Comparison of ENCODE assay signal across 16 cellular contexts in the genomic region with DNA sequence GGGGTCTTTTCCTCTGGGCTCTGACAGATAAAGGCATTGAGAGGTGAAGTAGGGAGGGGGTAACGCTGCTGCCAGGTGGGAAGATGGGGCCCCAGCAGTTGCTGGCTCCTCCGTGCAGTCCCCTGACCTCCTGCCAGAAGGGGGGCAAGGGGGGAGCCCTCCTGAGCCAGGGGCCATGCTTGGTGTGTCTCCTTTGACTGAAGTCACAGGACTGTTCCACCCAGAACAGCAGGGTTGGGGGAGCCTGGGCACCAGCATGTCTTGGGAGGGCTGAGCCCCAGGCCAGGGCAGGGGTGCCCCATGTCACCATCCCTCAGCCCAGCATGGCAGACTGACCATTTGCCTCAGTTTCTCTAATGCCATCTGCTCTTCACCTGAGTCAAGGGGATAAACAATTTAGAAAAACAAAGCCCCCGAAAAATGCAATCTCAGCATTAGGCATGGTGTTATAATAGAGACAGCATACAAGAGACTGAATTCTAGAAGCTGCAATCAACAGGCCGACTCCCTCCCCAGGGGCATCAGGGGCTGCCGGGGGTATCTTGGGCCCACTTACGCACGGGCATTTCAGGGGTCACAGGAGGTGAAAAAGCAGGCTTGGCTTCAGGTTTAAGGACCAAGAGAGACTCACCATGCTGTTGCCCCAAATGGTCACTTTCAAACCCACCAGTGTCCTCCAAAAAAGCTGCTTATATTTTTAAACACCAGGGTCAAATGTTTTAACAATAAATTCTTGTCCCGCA.
"Had no signal": no experiment of that assay in that cellular context is flagged by ENCODE, and none has a peak within 500 bp of the region (broad histone marks: within the 10 kb centered on the region; RNA-seq: fewer than 3 reads in every experiment).

No MANE protein-coding gene starts in this region.

- H3K4me1 Mint-ChIP-seq: activated naive CD4-positive, alpha-beta T cell treated with anti-CD3 and anti-CD28 coated beads, Interleukin-2, amount 10 ng/mL, durations not matched to agents 7 days and 5 days had no signal

- H3K9me3 ChIP-seq: adrenal gland, left ventricle myocardium inferior, tibial artery had no signal

- H3K9me3 Mint-ChIP-seq: activated naive CD4-positive, alpha-beta T cell treated with anti-CD3 and anti-CD28 coated beads, Interleukin-2, amount 10 ng/mL, durations not matched to agents 7 days and 5 days; activated T-cell treated with anti-CD3 and anti-CD28 coated beads, Interleukin-2, amount 50 U/mL, for 24 hours; memory B cell; naive thymus-derived CD8-positive, alpha-beta T cell had no signal

- DNase-seq: activated CD4-positive, alpha-beta T cell treated with anti-CD3 and anti-CD28 coated beads, Interleukin-2, amount 50 U/mL, for 1 hour; activated naive CD4-positive, alpha-beta T cell treated with anti-CD3 and anti-CD28 coated beads, Interleukin-2, amount 10 ng/mL, durations not matched to agents 7 days and 5 days; activated T-cell treated with anti-CD3 and anti-CD28 coated beads, Interleukin-2, amount 50 U/mL, for 24 hours; adrenal gland; foreskin fibroblast; hippocampal formation; kidney; left ventricle myocardium inferior; naive thymus-derived CD8-positive, alpha-beta T cell; stimulated activated CD4-positive, alpha-beta T cell treated with anti-CD3 and anti-CD28 coated beads, Interleukin-2, amount 100 ng/mL, for 24 hours; T-helper 9 cell; tibial artery had no signal

- H3K36me3 Mint-ChIP-seq: activated naive CD4-positive, alpha-beta T cell treated with anti-CD3 and anti-CD28 coated beads, Interleukin-2, amount 10 ng/mL, durations not matched to agents 7 days and 5 days; memory B cell; naive thymus-derived CD8-positive, alpha-beta T cell had no signal

- H3K36me3 ChIP-seq: adrenal gland, cardiac muscle cell, left ventricle myocardium inferior, tibial artery had no signal

- H3K27ac Mint-ChIP-seq: activated naive CD4-positive, alpha-beta T cell treated with anti-CD3 and anti-CD28 coated beads, Interleukin-2, amount 10 ng/mL, durations not matched to agents 7 days and 5 days; activated T-cell treated with anti-CD3 and anti-CD28 coated beads, Interleukin-2, amount 50 U/mL, for 24 hours; memory B cell; naive thymus-derived CD8-positive, alpha-beta T cell had no signal

- H3K27ac ChIP-seq: adrenal gland, cardiac muscle cell, left ventricle myocardium inferior, tibial artery had no signal

- H3K27me3 ChIP-seq: adrenal gland, cardiac muscle cell had no signal

- H3K4me3 ChIP-seq: adrenal gland, cardiac muscle cell, left ventricle myocardium inferior, tibial artery had no signal

- FAIRE-seq: colon, kidney had no signal

- H3K4me3 Mint-ChIP-seq: activated naive CD4-positive, alpha-beta T cell treated with anti-CD3 and anti-CD28 coated beads, Interleukin-2, amount 10 ng/mL, durations not matched to agents 7 days and 5 days; activated T-cell treated with anti-CD3 and anti-CD28 coated beads, Interleukin-2, amount 50 U/mL, for 24 hours; memory B cell; naive thymus-derived CD8-positive, alpha-beta T cell had no signal

- ATAC-seq: activated CD4-positive, CD25-positive, alpha-beta regulatory T cell treated with anti-CD3 and anti-CD28 coated beads, Interleukin-2, amount 50 U/mL, for 24 hours; naive thymus-derived CD8-positive, alpha-beta T cell had no signal

- H3K4me1 ChIP-seq: adrenal gland, left ventricle myocardium inferior had no signal
